In genomic region chr3:18090377-18090776, GRCh38 we compare ENCODE assay signal across 18 cellular contexts.
DNase-seq lines count a peak whose midpoint lies in the region; ATAC-seq and TF ChIP-seq lines count a peak whose summit lies in the region.
"Had no signal": no experiment of that assay in that cellular context is flagged by ENCODE, and none has a peak within 500 bp of the region (broad histone marks: within the 10 kb centered on the region; RNA-seq: fewer than 3 reads in every experiment).

No MANE protein-coding gene starts in this region.

- H3K36me3 Mint-ChIP-seq in activated T-cell treated with anti-CD3 and anti-CD28 coated beads, Interleukin-2, amount 50 U/mL, for 72 hours (ENCODE audit: insufficient read depth in 2 of 2): no peaks in the 10 kb centered on the region
- H3K36me3 Mint-ChIP-seq in activated T-cell treated with anti-CD3 and anti-CD28 coated beads, Interleukin-2, amount 50 U/mL, for 24 hours (ENCODE audit: low read depth): no peaks in the 10 kb centered on the region
- no peaks in the 10 kb centered on the region; the same call in 2 of the 3 replicates for H3K36me3 Mint-ChIP-seq in GM23338 (ENCODE audit: low read depth)
- H3K36me3 Mint-ChIP-seq: CD4-positive, CD25-positive, alpha-beta regulatory T cell; CD8-positive, alpha-beta T cell had no signal

- H3F3A ChIP-seq in GM23338 (replicated peaks; ENCODE audit: low read depth): no peaks in the 10 kb centered on the region

- intact Hi-C loops in left colon (cut with DNase I, micrococcal nuclease): no loop called here

- TF ChIP-seq CTCF in LNCaP clone FGC (IDR thresholded peaks at IDR 0.05; ENCODE audit: control insufficient read depth, extremely low read depth, insufficient read depth) (no peak), GM23338 (conservative IDR thresholded peaks at IDR 0.05; ENCODE audit: low read depth in 2 of 2) (no peak)

- peaks cover 8% of the 10 kb centered on the region; the same call in 1 of the 2 replicates for H3K9me2 ChIP-seq in GM23338 (ENCODE audit: insufficient read depth)

- H3K4me3 ChIP-seq in LNCaP clone FGC (ENCODE audit: low read depth, low read length) (no peak overlapping the region), GM23338 (no peak overlapping the region)
- H3K4me3 ChIP-seq: BLaER1 had no signal

- peaks cover 8% of the 10 kb centered on the region; the same call in 1 of the 2 replicates for H3K4me1 ChIP-seq in GM23338 (ENCODE audit: insufficient read depth)

- no peak for DNase-seq in activated T-cell treated with anti-CD3 and anti-CD28 coated beads, Interleukin-2, amount 50 U/mL, for 72 hours
- DNase-seq in activated T-cell treated with anti-CD3 and anti-CD28 coated beads, Interleukin-2, amount 50 U/mL, for 24 hours: no peak
- DNase-seq in LNCaP clone FGC (ENCODE audit: low read depth): peak; percentile 28
- no peak for DNase-seq in left colon
- no peak for DNase-seq in midbrain (lab: John Stamatoyannopoulos, UW)
- DNase-seq in DMS79 (lab: John Stamatoyannopoulos, UW): no peak
- DNase-seq in GM23338 (ENCODE audit: low spot score): no peak
- DNase-seq: Caco-2; CD4-positive, CD25-positive, alpha-beta regulatory T cell; CD8-positive, alpha-beta T cell; DMS153; GF-D8; H7; HCEC 1CT had no signal

- peak overlapping the region; percentile 10 for H3K27ac Mint-ChIP-seq in activated T-cell treated with anti-CD3 and anti-CD28 coated beads, Interleukin-2, amount 50 U/mL, for 72 hours
- H3K27ac Mint-ChIP-seq in activated T-cell treated with anti-CD3 and anti-CD28 coated beads, Interleukin-2, amount 50 U/mL, for 24 hours: no peak overlapping the region
- no peak overlapping the region for H3K27ac Mint-ChIP-seq in GM23338
- H3K27ac Mint-ChIP-seq: B cell; CD4-positive, CD25-positive, alpha-beta regulatory T cell; CD8-positive, alpha-beta T cell had no signal

- no peak overlapping the region for H2AFZ ChIP-seq in GM23338

- no peak overlapping the region for H3K4me2 ChIP-seq in GM23338
- H3K4me2 ChIP-seq: BLaER1 had no signal

- no peak overlapping the region for H3K27ac ChIP-seq in GM23338 (ENCODE audit: low read depth)
- H3K27ac ChIP-seq: 22Rv1, BLaER1, C4-2B had no signal

- no peaks in the 10 kb centered on the region for H3K27me3 ChIP-seq in GM23338 (ENCODE audit: insufficient read depth)
- H3K27me3 ChIP-seq: BLaER1 had no signal

- H3K36me3 ChIP-seq in GM23338 (ENCODE audit: insufficient read depth): no peaks in the 10 kb centered on the region

- no peaks in the 10 kb centered on the region for H3K79me2 ChIP-seq in GM23338 (replicated peaks; ENCODE audit: insufficient read depth)

- no peaks in the 10 kb centered on the region for H4K20me1 ChIP-seq in GM23338 (replicated peaks; ENCODE audit: insufficient read depth)
- H4K20me1 ChIP-seq: BLaER1 had no signal

- ATAC-seq in activated T-cell treated with anti-CD3 and anti-CD28 coated beads, Interleukin-2, amount 50 U/mL, for 72 hours (replicated peaks in 1 of 2): no peak
- ATAC-seq in left colon: peak; percentile 59
- no peak for ATAC-seq in GM23338
- ATAC-seq: CD8-positive, alpha-beta T cell had no signal

- H3K27me3 Mint-ChIP-seq in activated T-cell treated with anti-CD3 and anti-CD28 coated beads, Interleukin-2, amount 50 U/mL, for 72 hours (ENCODE audit: low read depth): peaks cover 14% of the 10 kb centered on the region
- H3K27me3 Mint-ChIP-seq in activated T-cell treated with anti-CD3 and anti-CD28 coated beads, Interleukin-2, amount 50 U/mL, for 24 hours: peaks cover 12% of the 10 kb centered on the region
- H3K27me3 Mint-ChIP-seq in GM23338 (ENCODE audit: insufficient read depth, low read depth, poor library complexity): peaks cover 2% of the 10 kb centered on the region
- H3K27me3 Mint-ChIP-seq: CD4-positive, CD25-positive, alpha-beta regulatory T cell had no signal

- no peak overlapping the region for H3K4me3 Mint-ChIP-seq in activated T-cell treated with anti-CD3 and anti-CD28 coated beads, Interleukin-2, amount 50 U/mL, for 72 hours
- H3K4me3 Mint-ChIP-seq in activated T-cell treated with anti-CD3 and anti-CD28 coated beads, Interleukin-2, amount 50 U/mL, for 24 hours: no peak overlapping the region
- H3K4me3 Mint-ChIP-seq in GM23338: no peak overlapping the region
- H3K4me3 Mint-ChIP-seq: B cell; CD4-positive, CD25-positive, alpha-beta regulatory T cell; CD8-positive, alpha-beta T cell had no signal

- H3K4me1 Mint-ChIP-seq in activated T-cell treated with anti-CD3 and anti-CD28 coated beads, Interleukin-2, amount 50 U/mL, for 72 hours (ENCODE audit: low read depth): peaks cover 14% of the 10 kb centered on the region
- H3K4me1 Mint-ChIP-seq in activated T-cell treated with anti-CD3 and anti-CD28 coated beads, Interleukin-2, amount 50 U/mL, for 24 hours (ENCODE audit: low read depth): peaks cover 8% of the 10 kb centered on the region
- peaks cover 10% of the 10 kb centered on the region for H3K4me1 Mint-ChIP-seq in GM23338
- H3K4me1 Mint-ChIP-seq: B cell had no signal

- H3K9me3 Mint-ChIP-seq in activated T-cell treated with anti-CD3 and anti-CD28 coated beads, Interleukin-2, amount 50 U/mL, for 72 hours: no peaks in the 10 kb centered on the region
- peaks cover 6% of the 10 kb centered on the region for H3K9me3 Mint-ChIP-seq in activated T-cell treated with anti-CD3 and anti-CD28 coated beads, Interleukin-2, amount 50 U/mL, for 24 hours
- H3K9me3 Mint-ChIP-seq in GM23338: no peaks in the 10 kb centered on the region

TF ChIP-seq in GM23338, 12 proteins besides CTCF, POLR2A, EP300 and RAD21:
- TF ChIP-seq STAT1 (IDR thresholded peaks at IDR 0.05; ENCODE audit: unreplicated experiment) (no peak), ETS1 (IDR thresholded peaks at IDR 0.05) (no peak), JUNB (IDR thresholded peaks at IDR 0.05; ENCODE audit: unreplicated experiment) (no peak), NANOG (IDR thresholded peaks at IDR 0.05; ENCODE audit: borderline replicate concordance) (no peak), CREB1 (CRISPR knock-in tag; IDR thresholded peaks at IDR 0.05; ENCODE audit: low read depth) (no peak)
